1 cellular context compared by ENCODE assay signal in the genomic region with DNA sequence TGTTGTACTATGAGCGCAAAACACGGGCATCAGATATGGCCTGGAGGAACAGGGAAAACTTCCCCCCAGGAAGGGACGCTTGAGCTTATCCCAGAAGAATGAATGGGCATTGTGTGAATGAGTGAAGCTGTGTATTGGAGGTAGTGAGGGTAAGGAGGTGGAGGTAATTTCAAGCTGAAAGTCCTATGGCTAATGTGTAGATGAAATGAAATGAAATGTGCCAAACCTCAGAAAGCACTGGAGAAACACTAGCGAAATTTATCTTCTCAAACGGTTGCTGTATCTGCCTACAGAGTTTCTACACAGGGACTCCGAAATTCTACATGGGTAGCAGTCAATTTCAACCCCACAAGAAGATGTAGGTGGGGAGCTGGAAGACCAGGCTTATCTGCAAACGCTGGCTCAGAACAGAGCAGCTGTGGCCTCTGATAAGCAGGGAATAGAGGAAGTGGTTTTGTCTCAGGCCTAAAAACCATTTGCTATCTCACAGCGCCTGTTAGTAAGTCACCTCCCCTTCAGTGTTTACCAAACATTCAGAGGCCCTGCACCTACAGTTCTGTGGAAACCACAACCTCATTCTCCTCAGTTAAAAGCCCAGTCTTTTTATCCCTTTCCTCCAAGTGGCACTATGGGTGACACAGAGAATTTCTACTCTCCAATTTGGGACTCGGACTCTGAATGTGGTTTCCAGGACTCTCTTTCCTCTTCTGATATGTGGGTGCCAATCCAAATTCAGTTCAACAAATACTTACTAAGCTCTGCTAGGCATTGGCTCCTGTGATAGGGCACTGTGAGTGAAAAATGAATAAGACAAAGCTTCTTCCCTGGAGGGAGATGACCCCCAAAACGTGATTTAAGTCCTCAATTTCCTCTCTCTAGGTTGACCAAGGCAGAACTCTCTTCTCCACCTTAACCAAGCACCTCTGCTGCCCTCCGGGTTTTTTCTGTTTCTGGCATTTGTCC.
A peak's percentile ranks its signal among the peaks of the same experiment; 100 is the strongest.
TF ChIP-seq lines count a peak whose summit lies in the region.

No MANE protein-coding gene starts in this region.

TF ChIP-seq in GM12878, 131 proteins besides CTCF, POLR2A, EP300 and RAD21 (continued from another document and continues in another):
- TF ChIP-seq, protein P1, sequence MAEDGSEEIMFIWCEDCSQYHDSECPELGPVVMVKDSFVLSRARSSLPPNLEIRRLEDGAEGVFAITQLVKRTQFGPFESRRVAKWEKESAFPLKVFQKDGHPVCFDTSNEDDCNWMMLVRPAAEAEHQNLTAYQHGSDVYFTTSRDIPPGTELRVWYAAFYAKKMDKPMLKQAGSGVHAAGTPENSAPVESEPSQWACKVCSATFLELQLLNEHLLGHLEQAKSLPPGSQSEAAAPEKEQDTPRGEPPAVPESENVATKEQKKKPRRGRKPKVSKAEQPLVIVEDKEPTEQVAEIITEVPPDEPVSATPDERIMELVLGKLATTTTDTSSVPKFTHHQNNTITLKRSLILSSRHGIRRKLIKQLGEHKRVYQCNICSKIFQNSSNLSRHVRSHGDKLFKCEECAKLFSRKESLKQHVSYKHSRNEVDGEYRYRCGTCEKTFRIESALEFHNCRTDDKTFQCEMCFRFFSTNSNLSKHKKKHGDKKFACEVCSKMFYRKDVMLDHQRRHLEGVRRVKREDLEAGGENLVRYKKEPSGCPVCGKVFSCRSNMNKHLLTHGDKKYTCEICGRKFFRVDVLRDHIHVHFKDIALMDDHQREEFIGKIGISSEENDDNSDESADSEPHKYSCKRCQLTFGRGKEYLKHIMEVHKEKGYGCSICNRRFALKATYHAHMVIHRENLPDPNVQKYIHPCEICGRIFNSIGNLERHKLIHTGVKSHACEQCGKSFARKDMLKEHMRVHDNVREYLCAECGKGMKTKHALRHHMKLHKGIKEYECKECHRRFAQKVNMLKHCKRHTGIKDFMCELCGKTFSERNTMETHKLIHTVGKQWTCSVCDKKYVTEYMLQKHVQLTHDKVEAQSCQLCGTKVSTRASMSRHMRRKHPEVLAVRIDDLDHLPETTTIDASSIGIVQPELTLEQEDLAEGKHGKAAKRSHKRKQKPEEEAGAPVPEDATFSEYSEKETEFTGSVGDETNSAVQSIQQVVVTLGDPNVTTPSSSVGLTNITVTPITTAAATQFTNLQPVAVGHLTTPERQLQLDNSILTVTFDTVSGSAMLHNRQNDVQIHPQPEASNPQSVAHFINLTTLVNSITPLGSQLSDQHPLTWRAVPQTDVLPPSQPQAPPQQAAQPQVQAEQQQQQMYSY (CRISPR knock-in tag; IDR thresholded peaks at IDR 0.05), result no peak
- peak; percentile 74; the same call in 1 of the 2 replicates for TF ChIP-seq DPF2 (IDR thresholded peaks at IDR 0.05)
- peak; percentile 13; the same call in 1 of the 2 replicates for TF ChIP-seq JUNB (IDR thresholded peaks at IDR 0.05)
- TF ChIP-seq, protein P2, sequence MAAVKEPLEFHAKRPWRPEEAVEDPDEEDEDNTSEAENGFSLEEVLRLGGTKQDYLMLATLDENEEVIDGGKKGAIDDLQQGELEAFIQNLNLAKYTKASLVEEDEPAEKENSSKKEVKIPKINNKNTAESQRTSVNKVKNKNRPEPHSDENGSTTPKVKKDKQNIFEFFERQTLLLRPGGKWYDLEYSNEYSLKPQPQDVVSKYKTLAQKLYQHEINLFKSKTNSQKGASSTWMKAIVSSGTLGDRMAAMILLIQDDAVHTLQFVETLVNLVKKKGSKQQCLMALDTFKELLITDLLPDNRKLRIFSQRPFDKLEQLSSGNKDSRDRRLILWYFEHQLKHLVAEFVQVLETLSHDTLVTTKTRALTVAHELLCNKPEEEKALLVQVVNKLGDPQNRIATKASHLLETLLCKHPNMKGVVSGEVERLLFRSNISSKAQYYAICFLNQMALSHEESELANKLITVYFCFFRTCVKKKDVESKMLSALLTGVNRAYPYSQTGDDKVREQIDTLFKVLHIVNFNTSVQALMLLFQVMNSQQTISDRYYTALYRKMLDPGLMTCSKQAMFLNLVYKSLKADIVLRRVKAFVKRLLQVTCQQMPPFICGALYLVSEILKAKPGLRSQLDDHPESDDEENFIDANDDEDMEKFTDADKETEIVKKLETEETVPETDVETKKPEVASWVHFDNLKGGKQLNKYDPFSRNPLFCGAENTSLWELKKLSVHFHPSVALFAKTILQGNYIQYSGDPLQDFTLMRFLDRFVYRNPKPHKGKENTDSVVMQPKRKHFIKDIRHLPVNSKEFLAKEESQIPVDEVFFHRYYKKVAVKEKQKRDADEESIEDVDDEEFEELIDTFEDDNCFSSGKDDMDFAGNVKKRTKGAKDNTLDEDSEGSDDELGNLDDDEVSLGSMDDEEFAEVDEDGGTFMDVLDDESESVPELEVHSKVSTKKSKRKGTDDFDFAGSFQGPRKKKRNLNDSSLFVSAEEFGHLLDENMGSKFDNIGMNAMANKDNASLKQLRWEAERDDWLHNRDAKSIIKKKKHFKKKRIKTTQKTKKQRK (IDR thresholded peaks at IDR 0.05; ENCODE audit: low read depth, low read length), result no peak
- TF ChIP-seq, protein P3, sequence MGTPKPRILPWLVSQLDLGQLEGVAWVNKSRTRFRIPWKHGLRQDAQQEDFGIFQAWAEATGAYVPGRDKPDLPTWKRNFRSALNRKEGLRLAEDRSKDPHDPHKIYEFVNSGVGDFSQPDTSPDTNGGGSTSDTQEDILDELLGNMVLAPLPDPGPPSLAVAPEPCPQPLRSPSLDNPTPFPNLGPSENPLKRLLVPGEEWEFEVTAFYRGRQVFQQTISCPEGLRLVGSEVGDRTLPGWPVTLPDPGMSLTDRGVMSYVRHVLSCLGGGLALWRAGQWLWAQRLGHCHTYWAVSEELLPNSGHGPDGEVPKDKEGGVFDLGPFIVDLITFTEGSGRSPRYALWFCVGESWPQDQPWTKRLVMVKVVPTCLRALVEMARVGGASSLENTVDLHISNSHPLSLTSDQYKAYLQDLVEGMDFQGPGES (IDR thresholded peaks at IDR 0.05), result no peak
- TF ChIP-seq, protein P4, sequence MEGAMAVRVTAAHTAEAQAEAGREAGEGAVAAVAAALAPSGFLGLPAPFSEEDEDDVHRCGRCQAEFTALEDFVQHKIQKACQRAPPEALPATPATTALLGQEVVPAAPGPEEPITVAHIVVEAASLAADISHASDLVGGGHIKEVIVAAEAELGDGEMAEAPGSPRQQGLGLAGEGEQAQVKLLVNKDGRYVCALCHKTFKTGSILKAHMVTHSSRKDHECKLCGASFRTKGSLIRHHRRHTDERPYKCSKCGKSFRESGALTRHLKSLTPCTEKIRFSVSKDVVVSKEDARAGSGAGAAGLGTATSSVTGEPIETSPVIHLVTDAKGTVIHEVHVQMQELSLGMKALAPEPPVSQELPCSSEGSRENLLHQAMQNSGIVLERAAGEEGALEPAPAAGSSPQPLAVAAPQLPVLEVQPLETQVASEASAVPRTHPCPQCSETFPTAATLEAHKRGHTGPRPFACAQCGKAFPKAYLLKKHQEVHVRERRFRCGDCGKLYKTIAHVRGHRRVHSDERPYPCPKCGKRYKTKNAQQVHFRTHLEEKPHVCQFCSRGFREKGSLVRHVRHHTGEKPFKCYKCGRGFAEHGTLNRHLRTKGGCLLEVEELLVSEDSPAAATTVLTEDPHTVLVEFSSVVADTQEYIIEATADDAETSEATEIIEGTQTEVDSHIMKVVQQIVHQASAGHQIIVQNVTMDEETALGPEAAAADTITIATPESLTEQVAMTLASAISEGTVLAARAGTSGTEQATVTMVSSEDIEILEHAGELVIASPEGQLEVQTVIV (IDR thresholded peaks at IDR 0.05; ENCODE audit: borderline replicate concordance, partially characterized antibody), result no peak
- peak in 1 of 2 experiments; percentile 61; a peak in 1 of 4 replicates for TF ChIP-seq ETV6 (conservative IDR thresholded peaks at IDR 0.05 in 1 of 2, IDR thresholded peaks at IDR 0.05 in 1 of 2; ENCODE audit: borderline replicate concordance in 1 of 2, low read depth in 1 of 2)
- TF ChIP-seq RFX5 (IDR thresholded peaks at IDR 0.05; ENCODE audit: low read depth, low read length), result no peak
- TF ChIP-seq, protein P5, sequence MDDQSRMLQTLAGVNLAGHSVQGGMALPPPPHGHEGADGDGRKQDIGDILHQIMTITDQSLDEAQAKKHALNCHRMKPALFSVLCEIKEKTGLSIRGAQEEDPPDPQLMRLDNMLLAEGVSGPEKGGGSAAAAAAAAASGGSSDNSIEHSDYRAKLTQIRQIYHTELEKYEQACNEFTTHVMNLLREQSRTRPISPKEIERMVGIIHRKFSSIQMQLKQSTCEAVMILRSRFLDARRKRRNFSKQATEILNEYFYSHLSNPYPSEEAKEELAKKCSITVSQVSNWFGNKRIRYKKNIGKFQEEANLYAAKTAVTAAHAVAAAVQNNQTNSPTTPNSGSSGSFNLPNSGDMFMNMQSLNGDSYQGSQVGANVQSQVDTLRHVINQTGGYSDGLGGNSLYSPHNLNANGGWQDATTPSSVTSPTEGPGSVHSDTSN (IDR thresholded peaks at IDR 0.05; ENCODE audit: insufficient replicate concordance, low read depth, low read length), result no peak
- TF ChIP-seq IKZF1 (conservative IDR thresholded peaks at IDR 0.05), result peak; percentile 94
- peak; percentile 97 for TF ChIP-seq RUNX3 (IDR thresholded peaks at IDR 0.05; ENCODE audit: low read length)
- peak; percentile 94 to 96 for TF ChIP-seq IKZF2 (IDR thresholded peaks at IDR 0.05)
- TF ChIP-seq MTA3 (IDR thresholded peaks at IDR 0.05; ENCODE audit: borderline replicate concordance, low read length), result peak; percentile 54; the same call in 1 of the 2 replicates
- TF ChIP-seq CBX5 (IDR thresholded peaks at IDR 0.05; ENCODE audit: low read depth), result 0 out of 2 replicates have a peak, but pooled peaks have one; percentile 84
- no peak for TF ChIP-seq ZZZ3 (IDR thresholded peaks at IDR 0.05; ENCODE audit: control insufficient read depth, insufficient read length, low read depth)
- TF ChIP-seq, protein P6, sequence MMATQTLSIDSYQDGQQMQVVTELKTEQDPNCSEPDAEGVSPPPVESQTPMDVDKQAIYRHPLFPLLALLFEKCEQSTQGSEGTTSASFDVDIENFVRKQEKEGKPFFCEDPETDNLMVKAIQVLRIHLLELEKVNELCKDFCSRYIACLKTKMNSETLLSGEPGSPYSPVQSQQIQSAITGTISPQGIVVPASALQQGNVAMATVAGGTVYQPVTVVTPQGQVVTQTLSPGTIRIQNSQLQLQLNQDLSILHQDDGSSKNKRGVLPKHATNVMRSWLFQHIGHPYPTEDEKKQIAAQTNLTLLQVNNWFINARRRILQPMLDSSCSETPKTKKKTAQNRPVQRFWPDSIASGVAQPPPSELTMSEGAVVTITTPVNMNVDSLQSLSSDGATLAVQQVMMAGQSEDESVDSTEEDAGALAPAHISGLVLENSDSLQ (IDR thresholded peaks at IDR 0.05), result peak; percentile 65; the same call in 1 of the 2 replicates
- peak; percentile 71 for TF ChIP-seq TAF1 (IDR thresholded peaks at IDR 0.05; ENCODE audit: borderline replicate concordance, low read depth, low read length)
- TF ChIP-seq, protein P7, sequence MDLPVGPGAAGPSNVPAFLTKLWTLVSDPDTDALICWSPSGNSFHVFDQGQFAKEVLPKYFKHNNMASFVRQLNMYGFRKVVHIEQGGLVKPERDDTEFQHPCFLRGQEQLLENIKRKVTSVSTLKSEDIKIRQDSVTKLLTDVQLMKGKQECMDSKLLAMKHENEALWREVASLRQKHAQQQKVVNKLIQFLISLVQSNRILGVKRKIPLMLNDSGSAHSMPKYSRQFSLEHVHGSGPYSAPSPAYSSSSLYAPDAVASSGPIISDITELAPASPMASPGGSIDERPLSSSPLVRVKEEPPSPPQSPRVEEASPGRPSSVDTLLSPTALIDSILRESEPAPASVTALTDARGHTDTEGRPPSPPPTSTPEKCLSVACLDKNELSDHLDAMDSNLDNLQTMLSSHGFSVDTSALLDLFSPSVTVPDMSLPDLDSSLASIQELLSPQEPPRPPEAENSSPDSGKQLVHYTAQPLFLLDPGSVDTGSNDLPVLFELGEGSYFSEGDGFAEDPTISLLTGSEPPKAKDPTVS (IDR thresholded peaks at IDR 0.05; ENCODE audit: low read depth, low read length), result no peak
- peak; percentile 91 for TF ChIP-seq TCF12 (IDR thresholded peaks at IDR 0.05; ENCODE audit: low read depth, low read length)
- TF ChIP-seq SPI1 (IDR thresholded peaks at IDR 0.05; ENCODE audit: borderline replicate concordance, insufficient read depth, low read depth, low read length), result peak; percentile 99
- TF ChIP-seq CBFB (IDR thresholded peaks at IDR 0.05; ENCODE audit: low read depth), result peak; percentile 89
- TF ChIP-seq ZNF622 (IDR thresholded peaks at IDR 0.05), result no peak
- TF ChIP-seq ASH2L (IDR thresholded peaks at IDR 0.05; ENCODE audit: borderline replicate concordance, low read depth), result no peak
- no peak for TF ChIP-seq ESRRA (IDR thresholded peaks at IDR 0.05; ENCODE audit: low read length)
- TF ChIP-seq, protein P8, sequence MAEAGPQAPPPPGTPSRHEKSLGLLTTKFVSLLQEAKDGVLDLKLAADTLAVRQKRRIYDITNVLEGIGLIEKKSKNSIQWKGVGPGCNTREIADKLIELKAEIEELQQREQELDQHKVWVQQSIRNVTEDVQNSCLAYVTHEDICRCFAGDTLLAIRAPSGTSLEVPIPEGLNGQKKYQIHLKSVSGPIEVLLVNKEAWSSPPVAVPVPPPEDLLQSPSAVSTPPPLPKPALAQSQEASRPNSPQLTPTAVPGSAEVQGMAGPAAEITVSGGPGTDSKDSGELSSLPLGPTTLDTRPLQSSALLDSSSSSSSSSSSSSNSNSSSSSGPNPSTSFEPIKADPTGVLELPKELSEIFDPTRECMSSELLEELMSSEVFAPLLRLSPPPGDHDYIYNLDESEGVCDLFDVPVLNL (IDR thresholded peaks at IDR 0.05; ENCODE audit: low read depth, low read length), result no peak
- TF ChIP-seq, protein P9, sequence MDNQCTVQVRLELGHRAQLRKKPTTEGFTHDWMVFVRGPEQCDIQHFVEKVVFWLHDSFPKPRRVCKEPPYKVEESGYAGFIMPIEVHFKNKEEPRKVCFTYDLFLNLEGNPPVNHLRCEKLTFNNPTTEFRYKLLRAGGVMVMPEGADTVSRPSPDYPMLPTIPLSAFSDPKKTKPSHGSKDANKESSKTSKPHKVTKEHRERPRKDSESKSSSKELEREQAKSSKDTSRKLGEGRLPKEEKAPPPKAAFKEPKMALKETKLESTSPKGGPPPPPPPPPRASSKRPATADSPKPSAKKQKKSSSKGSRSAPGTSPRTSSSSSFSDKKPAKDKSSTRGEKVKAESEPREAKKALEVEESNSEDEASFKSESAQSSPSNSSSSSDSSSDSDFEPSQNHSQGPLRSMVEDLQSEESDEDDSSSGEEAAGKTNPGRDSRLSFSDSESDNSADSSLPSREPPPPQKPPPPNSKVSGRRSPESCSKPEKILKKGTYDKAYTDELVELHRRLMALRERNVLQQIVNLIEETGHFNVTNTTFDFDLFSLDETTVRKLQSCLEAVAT (IDR thresholded peaks at IDR 0.05), result peak; percentile 78
- TF ChIP-seq BMI1 (IDR thresholded peaks at IDR 0.05; ENCODE audit: borderline replicate concordance), result 0 out of 2 replicates have a peak, but pooled peaks have one; percentile 14
- no peak for TF ChIP-seq FOXK2 (IDR thresholded peaks at IDR 0.05)
- TF ChIP-seq, protein P10, sequence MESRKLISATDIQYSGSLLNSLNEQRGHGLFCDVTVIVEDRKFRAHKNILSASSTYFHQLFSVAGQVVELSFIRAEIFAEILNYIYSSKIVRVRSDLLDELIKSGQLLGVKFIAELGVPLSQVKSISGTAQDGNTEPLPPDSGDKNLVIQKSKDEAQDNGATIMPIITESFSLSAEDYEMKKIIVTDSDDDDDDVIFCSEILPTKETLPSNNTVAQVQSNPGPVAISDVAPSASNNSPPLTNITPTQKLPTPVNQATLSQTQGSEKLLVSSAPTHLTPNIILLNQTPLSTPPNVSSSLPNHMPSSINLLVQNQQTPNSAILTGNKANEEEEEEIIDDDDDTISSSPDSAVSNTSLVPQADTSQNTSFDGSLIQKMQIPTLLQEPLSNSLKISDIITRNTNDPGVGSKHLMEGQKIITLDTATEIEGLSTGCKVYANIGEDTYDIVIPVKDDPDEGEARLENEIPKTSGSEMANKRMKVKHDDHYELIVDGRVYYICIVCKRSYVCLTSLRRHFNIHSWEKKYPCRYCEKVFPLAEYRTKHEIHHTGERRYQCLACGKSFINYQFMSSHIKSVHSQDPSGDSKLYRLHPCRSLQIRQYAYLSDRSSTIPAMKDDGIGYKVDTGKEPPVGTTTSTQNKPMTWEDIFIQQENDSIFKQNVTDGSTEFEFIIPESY (IDR thresholded peaks at IDR 0.05), result no peak
- no peak for TF ChIP-seq NRF1 (conservative IDR thresholded peaks at IDR 0.05; ENCODE audit: low read depth, low read length)
- no peak for TF ChIP-seq FOS (IDR thresholded peaks at IDR 0.05; ENCODE audit: borderline replicate concordance, extremely low read depth, insufficient read length)
